8 cellular contexts compared by ENCODE assay signal in the genomic region with DNA sequence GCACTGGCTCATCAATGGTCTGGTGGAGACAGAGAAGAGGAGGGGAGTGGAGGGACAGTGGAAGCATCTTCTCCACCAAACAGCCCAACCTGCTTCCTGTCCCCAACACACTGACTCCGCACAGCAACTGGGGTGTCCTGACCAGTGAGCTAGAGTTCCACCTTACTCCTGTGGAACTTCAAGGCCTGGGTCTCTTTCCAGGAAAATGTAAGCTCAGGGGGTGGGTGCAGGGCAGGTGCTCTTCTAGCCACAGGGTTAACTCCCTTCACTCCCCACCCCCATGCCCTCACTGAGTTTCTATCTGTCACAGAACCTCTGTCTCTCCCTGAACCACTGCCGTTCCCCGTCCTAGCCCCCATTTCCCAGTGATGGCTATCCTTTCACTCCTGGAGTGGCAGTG. TPM values are rescaled to one million over a fixed set of nuclear protein-coding genes. Genes with fewer than 3 reads are reported as not detected.
A peak's percentile ranks its signal among the peaks of the same experiment; 100 is the strongest.
DNase-seq lines count a peak whose midpoint lies in the region; ATAC-seq, FAIRE-seq and TF ChIP-seq lines count a peak whose summit lies in the region.

No MANE protein-coding gene starts in this region.

- no peaks in the 10 kb centered on the region for H3K9me3 ChIP-seq in RWPE2 (ENCODE audit: severe bottlenecking)
- H3K9me3 ChIP-seq in esophagus muscularis mucosa: no peaks in the 10 kb centered on the region
- no peaks in the 10 kb centered on the region for H3K9me3 ChIP-seq in sigmoid colon

- ATAC-seq in RWPE2 (ENCODE audit: low read depth) (no peak), HG02981 (IDR thresholded peaks at IDR 0.05; ENCODE audit: unreplicated experiment) (no peak), HG02884 (IDR thresholded peaks at IDR 0.05; ENCODE audit: unreplicated experiment) (no peak), HG02970 (IDR thresholded peaks at IDR 0.05; ENCODE audit: low FRiP score, unreplicated experiment) (no peak)

- intact Hi-C loops in esophagus muscularis mucosa (cut with DNase I) (loop anchor here (5.0 kb wide), 1 partner anchor 52 kb away; a partner anchor contains a TSS), sigmoid colon (cut with DNase I) (no loop called here)

- FAIRE-seq in GM12892 (lab: Jason Lieb, UNC): peak; percentile 73

- H3K36me3 ChIP-seq in RWPE2 (ENCODE audit: low read depth) (peaks cover 13% of the 10 kb centered on the region), esophagus muscularis mucosa (peaks cover 0 to 22% (median 14%) of the 10 kb centered on the region in 4 donors), sigmoid colon (peaks cover 0 to 7% (median 0%) of the 10 kb centered on the region in 4 donors)

- TF ChIP-seq EP300 in esophagus muscularis mucosa (IDR thresholded peaks at IDR 0.05) (no peak), sigmoid colon (IDR thresholded peaks at IDR 0.05) (no peak)

- H3K27ac ChIP-seq in RWPE2 (ENCODE audit: poor library complexity, severe bottlenecking) (peak overlapping the region; percentile 83), esophagus muscularis mucosa (replicated peaks in 1 of 4) (peak overlapping the region; percentile 94 to 97 (median 95)), sigmoid colon (peak overlapping the region; percentile 94 to 98 (median 96))

- WGBS in esophagus muscularis mucosa: 22% methylated on average over 2 of the region's 3 CpGs
- 62 to 64% methylated on average over 3 of the region's 3 CpGs for WGBS in sigmoid colon, 2 donors

- no peak for TF ChIP-seq CTCF in RWPE2 (IDR thresholded peaks at IDR 0.05; ENCODE audit: poor library complexity, severe bottlenecking)
- TF ChIP-seq CTCF in esophagus muscularis mucosa (IDR thresholded peaks at IDR 0.05): no peak
- no peak for TF ChIP-seq CTCF in sigmoid colon (IDR thresholded peaks at IDR 0.05)

- H3K4me3 ChIP-seq in RWPE2 (ENCODE audit: severe bottlenecking) (peak overlapping the region; percentile 88), esophagus muscularis mucosa (peak overlapping the region; percentile 83 to 99 (median 86)), sigmoid colon (peak overlapping the region; percentile 84 to 96 (median 91))

- peaks cover 43% of the 10 kb centered on the region for H3K4me1 ChIP-seq in RWPE2 (ENCODE audit: insufficient read depth, poor library complexity, severe bottlenecking)
- peaks cover 55 to 63% (median 61%) of the 10 kb centered on the region in 4 donors for H3K4me1 ChIP-seq in esophagus muscularis mucosa
- peaks cover 0 to 61% (median 56%) of the 10 kb centered on the region in 4 donors for H3K4me1 ChIP-seq in sigmoid colon

- DNase-seq in GM12892 (ENCODE audit: insufficient read length) (no peak), RWPE2 (ENCODE audit: low spot score) (no peak), esophagus muscularis mucosa (ENCODE audit: extremely low spot score) (no peak), sigmoid colon (peak; percentile 63), iPS-NIHi11 (ENCODE audit: low spot score) (no peak)

- no peaks in the 10 kb centered on the region for H3K27me3 ChIP-seq in RWPE2 (ENCODE audit: insufficient read depth, poor library complexity, severe bottlenecking)
- no peaks in the 10 kb centered on the region for H3K27me3 ChIP-seq in esophagus muscularis mucosa
- H3K27me3 ChIP-seq in sigmoid colon: no peaks in the 10 kb centered on the region

- no peak for TF ChIP-seq POLR2A in GM12892 (IDR thresholded peaks at IDR 0.05; ENCODE audit: low read depth, low read length)
- TF ChIP-seq POLR2A in esophagus muscularis mucosa (IDR thresholded peaks at IDR 0.05; ENCODE audit: low read depth): no peak
- TF ChIP-seq POLR2A in sigmoid colon (IDR thresholded peaks at IDR 0.05): no peak

RNA-seq across cellular contexts. Expression of a gene that starts 0.9 kb away (rescaled TPM):
- polyA plus RNA-seq in GM12892 (2012; ENCODE audit: missing spikeins): 6.7 TPM
- total RNA-seq in esophagus muscularis mucosa (10 to 100 TPM; 19.5 to 27.0 (median 24.4) TPM), sigmoid colon (10 to 100 TPM; 11.4 to 25.7 (median 16.0) TPM)
- polyA plus RNA-seq in sigmoid colon: 10 to 100 TPM in 2 of 3 donors, 1 to 10 TPM in 1; 7.8 to 13.8 (median 12.0) TPM

RNA-seq across cellular contexts. Expression of a gene that starts 11.7 kb away (rescaled TPM):
- polyA plus RNA-seq in GM12892 (2012; ENCODE audit: missing spikeins): 24.1 TPM
- total RNA-seq in esophagus muscularis mucosa (10 to 100 TPM; 27.7 to 37.0 (median 29.3) TPM), sigmoid colon (10 to 100 TPM; 32.1 to 54.3 (median 35.7) TPM)
- polyA plus RNA-seq in sigmoid colon: 10 to 100 TPM; 15.0 to 30.3 (median 30.0) TPM

RNA-seq across cellular contexts. Expression of a gene that starts 52.4 kb away (rescaled TPM):
- polyA plus RNA-seq in GM12892 (2012; ENCODE audit: missing spikeins): 54.6 TPM
- total RNA-seq in esophagus muscularis mucosa (10 to 100 TPM; 64.4 to 88.0 (median 68.5) TPM), sigmoid colon (10 to 100 TPM; 52.8 to 67.8 (median 61.2) TPM)
- 10 to 100 TPM; 35.2 to 82.8 (median 56.5) TPM for polyA plus RNA-seq in sigmoid colon

RNA-seq across cellular contexts. Expression of a gene that starts 55.9 kb away (rescaled TPM):
- polyA plus RNA-seq in GM12892 (2012; ENCODE audit: missing spikeins): not detected
- total RNA-seq in esophagus muscularis mucosa (not detected), sigmoid colon (not detected)
- under 1 TPM in 1 of 3 donors, not detected in 2; 0.16 TPM for polyA plus RNA-seq in sigmoid colon
